ENCODE assay signal across 31 cellular contexts in the genomic region with DNA sequence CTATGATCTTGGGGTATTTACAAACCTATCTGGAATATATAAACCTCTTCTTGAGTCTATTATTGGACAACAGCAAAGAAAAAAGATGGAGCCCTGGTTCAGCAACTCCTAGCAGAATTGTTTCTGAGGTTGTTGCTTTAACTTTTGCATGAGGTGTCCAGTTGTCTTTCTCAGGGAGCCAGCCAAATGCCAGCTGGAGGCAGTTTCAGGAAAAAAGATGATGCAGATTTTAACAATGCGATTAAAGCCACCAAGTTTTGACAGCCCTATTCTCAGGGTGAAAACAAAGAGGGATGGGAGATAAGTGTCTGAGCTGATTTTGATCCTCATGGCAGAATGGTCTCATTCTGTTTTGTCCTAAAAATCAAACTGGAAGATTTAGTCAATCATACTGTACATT.
"Had no signal": no experiment of that assay in that cellular context is flagged by ENCODE, and none has a peak within 500 bp of the region (broad histone marks: within the 10 kb centered on the region; RNA-seq: fewer than 3 reads in every experiment).

No MANE protein-coding gene starts in this region.

- H3K4me3 Mint-ChIP-seq: activated T-helper 1 cell treated with anti-CD3 and anti-CD28 coated beads, Interleukin-12 subunit alpha, Interleukin-12 subunit beta, Interleukin-2, Interleukin-4 antibody, amounts not matched to agents 30 ng/mL and 10 ng/mL and 1 ng/mL, durations not matched to agents 14 hours and 24 hours and 36 hours; naive B cell; nephron progenitor cell had no signal

- H3K36me3 ChIP-seq: colonic mucosa, esophagus squamous epithelium, gastroesophageal sphincter, neutrophil, pancreas, prostate gland, tibial nerve had no signal

- H3K9me3 Mint-ChIP-seq: activated T-helper 1 cell treated with anti-CD3 and anti-CD28 coated beads, Interleukin-12 subunit alpha, Interleukin-12 subunit beta, Interleukin-2, Interleukin-4 antibody, amounts not matched to agents 30 ng/mL and 10 ng/mL and 1 ng/mL, durations not matched to agents 14 hours and 24 hours and 36 hours; nephron progenitor cell had no signal

- H3K4me3 ChIP-seq: body of pancreas, colonic mucosa, esophagus squamous epithelium, gastroesophageal sphincter, mucosa of descending colon, pancreas, prostate gland, tibial nerve had no signal

- H3K27me3 ChIP-seq: body of pancreas, colonic mucosa, esophagus squamous epithelium, gastroesophageal sphincter, neutrophil, pancreas, tibial nerve had no signal

- H3K36me3 Mint-ChIP-seq: naive B cell had no signal

- H3K4me1 ChIP-seq: body of pancreas, colonic mucosa, esophagus squamous epithelium, gastroesophageal sphincter, pancreas, prostate gland, tibial nerve had no signal

- ATAC-seq: body of pancreas, gastroesophageal sphincter, left cardiac atrium, left ventricle myocardium superior, mucosa of descending colon, pancreas, sciatic nerve had no signal

- DNase-seq: activated CD4-positive, alpha-beta T cell treated with anti-CD3 and anti-CD28 coated beads for 4 hours; activated CD4-positive, alpha-beta T cell treated with anti-CD3 and anti-CD28 coated beads, Interleukin-2, amount 50 U/mL, for 4 hours; activated CD8-positive, alpha-beta memory T cell treated with anti-CD3 and anti-CD28 coated beads for 24 hours; activated gamma-delta T cell; activated naive CD4-positive, alpha-beta T cell treated with anti-CD3 and anti-CD28 coated beads, Interleukin-2, amount 50 U/mL, for 16 hours; amygdala; body of pancreas; colonic mucosa; effector CD8-positive, alpha-beta T cell; esophagus squamous epithelium; hippocampal formation; left cardiac atrium; left ventricle myocardium superior; mucosa of descending colon; naive B cell; nephron progenitor cell; pancreas; retina; small intestine; stimulated activated CD4-positive, alpha-beta T cell treated with anti-CD3 and anti-CD28 coated beads, Interleukin-15, amount 100 ng/mL, for 24 hours; stimulated activated CD4-positive, alpha-beta T cell treated with anti-CD3 and anti-CD28 coated beads, Interleukin-2, amount 100 ng/mL, for 24 hours; stimulated activated naive CD4-positive, alpha-beta T cell treated with Interleukin-2 at 50 U/mL for 16 hours; T-helper 1 cell had no signal

- H3K27ac Mint-ChIP-seq: activated T-helper 1 cell treated with anti-CD3 and anti-CD28 coated beads, Interleukin-12 subunit alpha, Interleukin-12 subunit beta, Interleukin-2, Interleukin-4 antibody, amounts not matched to agents 30 ng/mL and 10 ng/mL and 1 ng/mL, durations not matched to agents 14 hours and 24 hours and 36 hours; naive B cell; nephron progenitor cell had no signal

- H3K9me3 ChIP-seq: body of pancreas, colonic mucosa, esophagus squamous epithelium, gastroesophageal sphincter, mucosa of descending colon, neutrophil, pancreas, prostate gland, tibial nerve had no signal

- H3K27ac ChIP-seq: body of pancreas, colonic mucosa, epithelial cell of prostate, esophagus squamous epithelium, gastroesophageal sphincter, neutrophil, pancreas, prostate gland, tibial nerve, VCaP had no signal
